ENCODE assay signal across 24 cellular contexts in genomic region chr9:21933865-21934264, GRCh38.
DNase-seq lines count a peak whose midpoint lies in the region; ATAC-seq and TF ChIP-seq lines count a peak whose summit lies in the region.
"Had no signal": no experiment of that assay in that cellular context is flagged by ENCODE, and none has a peak within 500 bp of the region (broad histone marks: within the 10 kb centered on the region; RNA-seq: fewer than 3 reads in every experiment).

No MANE protein-coding gene starts in this region.

- H3K9me3 ChIP-seq in MG63, result no peaks in the 10 kb centered on the region
- H3K9me3 ChIP-seq: heart right ventricle had no signal

- H3K4me1 Mint-ChIP-seq in natural killer cell, result no peaks in the 10 kb centered on the region
- H3K4me1 Mint-ChIP-seq: activated CD4-positive, alpha-beta memory T cell treated with anti-CD3 and anti-CD28 coated beads, Interleukin-2, amount 10 ng/mL, durations not matched to agents 7 days and 5 days; brain; immature natural killer cell; naive B cell had no signal

- DNase-seq in DMS79 treated with DMSO at 0.1 percent for 48 hours (lab: John Stamatoyannopoulos, UW), result peak; percentile 3
- no peak for DNase-seq in DMS79 (lab: John Stamatoyannopoulos, UW)
- DNase-seq in SIG-M5 (lab: John Stamatoyannopoulos, UW), result peak; percentile 34
- peak; percentile 38 for DNase-seq in fibroblast of gingiva (ENCODE audit: low read depth)
- DNase-seq in stromal cell of bone marrow (ENCODE audit: low read depth), result peak; percentile 42
- DNase-seq in natural killer cell, result no peak
- DNase-seq in RWPE1 (ENCODE audit: low spot score), result no peak
- DNase-seq in MG63, result no peak
- DNase-seq: activated CD4-positive, alpha-beta memory T cell treated with anti-CD3 and anti-CD28 coated beads, Interleukin-2, amount 10 ng/mL, durations not matched to agents 7 days and 5 days; activated naive CD4-positive, alpha-beta T cell treated with anti-CD3 and anti-CD28 coated beads, Interleukin-2, amount 50 U/mL, for 16 hours; activated T-cell treated with anti-CD3 and anti-CD28 coated beads, Interleukin-2, amount 50 U/mL, for 4 hours; erythroblast; heart right ventricle; immature natural killer cell; naive B cell; NCI-H187; NCI-H446; SHP77; stimulated activated CD8-positive, alpha-beta memory T cell treated with anti-CD3 and anti-CD28 coated beads, Interleukin-4, amount 100 ng/mL, for 48 hours; T-helper 2 cell had no signal

- no peak overlapping the region for H3K27ac ChIP-seq in RWPE1
- H3K27ac ChIP-seq: 22Rv1, heart right ventricle had no signal

- CTCF ChIA-PET in RWPE1 (lab: Yijun Ruan, JAX), result interaction anchor here (0.7 kb wide), 1 partner anchor 169 kb away, joined by 3 read pairs; no protein-coding TSS in a partner anchor

- no peak overlapping the region for H3K4me3 ChIP-seq in MG63
- H3K4me3 ChIP-seq: BLaER1 treated with 17β-estradiol and CSF1 and Interleukin-3, amounts not matched to agents 10 nM and 100 nM; heart right ventricle had no signal

- H3K27me3 ChIP-seq in MG63, result no peaks in the 10 kb centered on the region
- H3K27me3 ChIP-seq: BLaER1 treated with 17β-estradiol and CSF1 and Interleukin-3, amounts not matched to agents 10 nM and 100 nM; heart right ventricle had no signal

- no peaks in the 10 kb centered on the region for H3K27me3 Mint-ChIP-seq in natural killer cell (ENCODE audit: low read depth in 2 of 2)
- H3K27me3 Mint-ChIP-seq: activated CD4-positive, alpha-beta memory T cell treated with anti-CD3 and anti-CD28 coated beads, Interleukin-2, amount 10 ng/mL, durations not matched to agents 7 days and 5 days; brain; dendritic cell treated with granulocyte-macrophage colony-stimulating factor and Interleukin-4, amounts not matched to agents 40 ng/mL and 50 ng/mL, for 4 days; naive B cell had no signal

- POLR2A ChIA-PET in RWPE1 (lab: Yijun Ruan, JAX; ENCODE audit: low non-redundant PET), result interaction anchor here (0.6 kb wide), 1 partner anchor 11 kb away, joined by 3 read pairs; no protein-coding TSS in a partner anchor

- no peak overlapping the region for H3K4me3 Mint-ChIP-seq in natural killer cell
- H3K4me3 Mint-ChIP-seq: activated CD4-positive, alpha-beta memory T cell treated with anti-CD3 and anti-CD28 coated beads, Interleukin-2, amount 10 ng/mL, durations not matched to agents 7 days and 5 days; activated T-cell treated with anti-CD3 and anti-CD28 coated beads, Interleukin-2, amount 50 U/mL, for 4 hours; brain; dendritic cell treated with granulocyte-macrophage colony-stimulating factor and Interleukin-4, amounts not matched to agents 40 ng/mL and 50 ng/mL, for 4 days; immature natural killer cell; naive B cell had no signal

- intact Hi-C loops in natural killer cell (cut with micrococcal nuclease), result no loop called here

- no peaks in the 10 kb centered on the region for H3K9me3 Mint-ChIP-seq in natural killer cell
- H3K9me3 Mint-ChIP-seq: activated CD4-positive, alpha-beta memory T cell treated with anti-CD3 and anti-CD28 coated beads, Interleukin-2, amount 10 ng/mL, durations not matched to agents 7 days and 5 days; activated T-cell treated with anti-CD3 and anti-CD28 coated beads, Interleukin-2, amount 50 U/mL, for 4 hours; brain; dendritic cell treated with granulocyte-macrophage colony-stimulating factor and Interleukin-4, amounts not matched to agents 40 ng/mL and 50 ng/mL, for 4 days; immature natural killer cell had no signal

- H3K36me3 ChIP-seq in MG63, result no peaks in the 10 kb centered on the region

- H3K27ac Mint-ChIP-seq in natural killer cell, result no peak overlapping the region
- H3K27ac Mint-ChIP-seq: activated CD4-positive, alpha-beta memory T cell treated with anti-CD3 and anti-CD28 coated beads, Interleukin-2, amount 10 ng/mL, durations not matched to agents 7 days and 5 days; brain; dendritic cell treated with granulocyte-macrophage colony-stimulating factor and Interleukin-4, amounts not matched to agents 40 ng/mL and 50 ng/mL, for 4 days; immature natural killer cell had no signal

- TF ChIP-seq CTCF in natural killer cell (IDR thresholded peaks at IDR 0.05), result no peak
- no peak for TF ChIP-seq CTCF in RWPE1 (conservative IDR thresholded peaks at IDR 0.05; ENCODE audit: low read depth)

- ATAC-seq in natural killer cell, result no peak
- ATAC-seq: activated T-cell treated with anti-CD3 and anti-CD28 coated beads, Interleukin-2, amount 50 U/mL, for 4 hours; heart right ventricle had no signal

- H3K36me3 Mint-ChIP-seq in natural killer cell, result no peaks in the 10 kb centered on the region
- H3K36me3 Mint-ChIP-seq: naive B cell had no signal

Comparison
In these comparisons a context has a peak if more than half of its experiments do, and no peak if none do; other contexts are left out.
1. DNase-seq: peak in DMS79 treated with DMSO at 0.1 percent for 48 hours (single experiment), SIG-M5 (single experiment), fibroblast of gingiva (single experiment) and stromal cell of bone marrow (single experiment); none in DMS79 (single experiment), natural killer cell (single experiment), RWPE1 (single experiment) and MG63 (single experiment).